ENCODE assay signal across 9 cellular contexts in the genomic region with DNA sequence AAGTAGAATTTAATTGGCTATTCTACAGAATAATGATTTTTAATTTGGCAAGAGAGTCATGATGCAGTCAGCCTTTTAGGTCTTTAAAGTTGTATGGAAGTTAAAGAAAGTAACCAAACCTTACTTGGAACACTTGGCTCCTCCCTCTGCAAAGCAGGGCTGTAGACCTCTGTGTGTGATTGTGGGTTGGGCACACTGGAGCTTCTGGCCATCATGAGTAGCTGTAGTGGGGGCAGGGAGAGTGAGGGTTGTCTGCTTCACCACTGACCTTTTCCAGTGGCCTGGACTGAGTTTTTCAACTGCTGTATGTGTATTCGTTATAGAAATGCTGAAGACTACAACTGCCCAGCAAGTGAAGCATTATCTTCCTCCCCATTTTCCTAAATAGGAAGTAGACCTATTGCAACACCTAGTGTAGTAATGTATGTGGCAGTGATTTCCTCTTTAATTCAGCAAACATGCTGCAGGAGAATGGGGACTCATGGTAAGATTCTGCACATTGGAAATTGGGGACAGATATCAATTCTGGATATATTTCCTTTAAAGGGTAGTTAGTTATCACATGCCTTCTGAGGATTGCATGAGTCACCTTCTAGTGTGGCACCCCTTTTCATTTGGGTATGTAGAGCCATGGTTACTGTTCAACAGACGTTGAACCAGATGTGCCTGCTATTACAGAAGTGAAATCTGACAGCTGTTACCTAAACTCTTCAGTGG.
DNase-seq lines count a peak whose midpoint lies in the region; ATAC-seq, FAIRE-seq and TF ChIP-seq lines count a peak whose summit lies in the region.
"Had no signal": no experiment of that assay in that cellular context is flagged by ENCODE, and none has a peak within 500 bp of the region (broad histone marks: within the 10 kb centered on the region; RNA-seq: fewer than 3 reads in every experiment).

No MANE protein-coding gene starts in this region.

- 70 to 76% methylated on average over 2 of the region's 2 CpGs for WGBS in aorta, 2 donors

- TF ChIP-seq CTCF in bronchial epithelial cell (IDR thresholded peaks at IDR 0.05; ENCODE audit: insufficient read depth, low read length, severe bottlenecking), result no peak

- H3K36me3 ChIP-seq in bronchial epithelial cell (ENCODE audit: control insufficient read depth, insufficient read depth, low read length), result peaks cover 2% of the 10 kb centered on the region
- H3K36me3 ChIP-seq in aorta (ENCODE audit: control insufficient read depth in 1 of 2, insufficient read depth in 2 of 2, low read length in 1 of 2), result no peaks in the 10 kb centered on the region
- no peaks in the 10 kb centered on the region for H3K36me3 ChIP-seq in effector memory CD4-positive, alpha-beta T cell (ENCODE audit: control insufficient read depth, insufficient read depth, low read length)

- ATAC-seq in GM19452 (IDR thresholded peaks at IDR 0.05; ENCODE audit: unreplicated experiment), result peak; percentile 89
- peak; percentile 96 for ATAC-seq in HG03342 (IDR thresholded peaks at IDR 0.05; ENCODE audit: unreplicated experiment)
- no peak for ATAC-seq in aorta (ENCODE audit: low FRiP score)

- H3K27me3 ChIP-seq in bronchial epithelial cell (ENCODE audit: control insufficient read depth, insufficient read depth, low read length) (no peaks in the 10 kb centered on the region), aorta (ENCODE audit: control insufficient read depth in 1 of 2, insufficient read depth in 2 of 2, low read length in 1 of 2) (no peaks in the 10 kb centered on the region)
- H3K27me3 ChIP-seq in effector memory CD4-positive, alpha-beta T cell (replicated peaks; ENCODE audit: control insufficient read depth, insufficient read depth, low read length, poor library complexity, severe bottlenecking), result no peaks in the 10 kb centered on the region

- no peak for FAIRE-seq in bronchial epithelial cell (lab: Jason Lieb, UNC)

- no peaks in the 10 kb centered on the region for H3K9me3 ChIP-seq in aorta (ENCODE audit: control insufficient read depth, low read length)
- no peaks in the 10 kb centered on the region for H3K9me3 ChIP-seq in effector memory CD4-positive, alpha-beta T cell (ENCODE audit: control insufficient read depth, low read length)

- DNase-seq in AML-193 (lab: John Stamatoyannopoulos, UW) (peak; percentile 68 to 82), bronchial epithelial cell (ENCODE audit: low read depth) (peak; percentile 20), aorta (no peak), posterior vena cava (ENCODE audit: low spot score) (no peak), NCI-H2196 (lab: John Stamatoyannopoulos, UW; ENCODE audit: unreplicated experiment) (no peak)
- no peak for DNase-seq in effector memory CD4-positive, alpha-beta T cell
- DNase-seq: DND-41 had no signal

- H3K27ac ChIP-seq in aorta (ENCODE audit: low read depth in 1 of 2, low read length in 2 of 2), result no peak overlapping the region
- no peak overlapping the region for H3K27ac ChIP-seq in effector memory CD4-positive, alpha-beta T cell (ENCODE audit: insufficient read depth, low read length, poor library complexity, severe bottlenecking)

- intact Hi-C loops in aorta (cut with DNase I), result no loop called here
- intact Hi-C loops in posterior vena cava (cut with DNase I), result no loop called here

- no peaks in the 10 kb centered on the region for H3K4me1 ChIP-seq in aorta (ENCODE audit: control insufficient read depth in 1 of 2, insufficient read depth in 2 of 2, low read length in 2 of 2)
- no peaks in the 10 kb centered on the region for H3K4me1 ChIP-seq in effector memory CD4-positive, alpha-beta T cell (ENCODE audit: control insufficient read depth, insufficient read depth, low read length, poor library complexity, severe bottlenecking)

- H3K4me3 ChIP-seq in bronchial epithelial cell (ENCODE audit: low read depth, low read length) (no peak overlapping the region), aorta (ENCODE audit: low read length in 2 of 2) (no peak overlapping the region)
- no peak overlapping the region for H3K4me3 ChIP-seq in effector memory CD4-positive, alpha-beta T cell (ENCODE audit: insufficient read depth, low read depth, low read length, poor library complexity, severe bottlenecking)

Comparison
In these comparisons a context has a peak if more than half of its experiments do, and no peak if none do; other contexts are left out.
1. DNase-seq: peak in AML-193 (2 of 2) and bronchial epithelial cell (single experiment); none in aorta (0 of 2), posterior vena cava (single experiment), effector memory CD4-positive, alpha-beta T cell (0 of 3) and NCI-H2196 (single experiment).